8 cellular contexts compared by ENCODE assay signal in the genomic region with DNA sequence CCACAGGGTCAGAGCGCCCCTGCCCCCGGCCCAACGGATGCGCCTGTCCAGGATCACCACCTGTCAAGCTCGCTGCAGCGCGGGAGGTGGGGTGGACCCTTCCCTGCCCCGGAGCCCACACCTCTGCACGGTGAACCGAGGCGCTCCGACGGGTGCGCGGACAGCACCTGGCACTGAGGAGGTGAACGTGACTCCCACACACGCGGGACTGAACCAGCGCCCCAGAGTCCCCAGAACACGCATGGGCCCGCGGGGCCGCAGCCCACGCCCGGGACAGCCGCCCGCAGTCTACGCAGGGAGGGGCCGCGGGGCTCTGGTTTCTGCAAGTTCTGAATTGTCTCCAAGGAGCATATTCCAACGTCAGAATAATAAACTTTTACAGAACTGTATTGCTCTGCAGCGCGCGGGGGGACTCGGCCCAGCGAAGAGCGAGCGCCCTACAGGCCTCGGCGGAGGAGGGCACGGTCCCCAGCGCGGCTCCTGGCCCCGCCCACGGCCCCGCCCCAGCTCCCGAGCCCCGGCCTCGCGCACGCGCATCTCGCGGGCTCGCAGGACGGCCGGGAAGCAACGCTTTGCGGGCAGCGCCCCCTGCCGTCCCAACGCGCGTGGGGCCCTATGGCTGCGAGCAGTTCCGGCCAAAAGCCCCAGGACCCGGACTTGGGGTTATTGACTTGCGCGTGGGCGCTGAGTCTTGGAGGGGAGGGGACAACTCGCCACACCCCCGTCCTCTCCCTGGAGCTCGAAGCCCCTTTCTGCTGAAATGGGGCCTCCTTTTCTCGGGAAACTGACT. TPM values are rescaled to one million over a fixed set of nuclear protein-coding genes. Genes with fewer than 3 reads are reported as not detected.
A peak's percentile ranks its signal among the peaks of the same experiment; 100 is the strongest.
DNase-seq lines count a peak whose midpoint lies in the region; ATAC-seq and TF ChIP-seq lines count a peak whose summit lies in the region.

No MANE protein-coding gene starts in this region.

- POLR2A ChIA-PET in HEK293T (lab: Yijun Ruan, JAX), result interaction anchor here (0.7 to 1.1 kb wide), 4 partner anchors 9 to 395 kb away, joined by 3 to 4 read pairs (median 3); no protein-coding TSS in a partner anchor

- H3K4me1 ChIP-seq in ascending aorta (peaks cover 4 to 17% of the 10 kb centered on the region in 2 donors), right cardiac atrium (ENCODE audit: control insufficient read depth, insufficient read depth, low read length) (no peaks in the 10 kb centered on the region), psoas muscle (no peaks in the 10 kb centered on the region), urinary bladder (ENCODE audit: insufficient read depth) (peaks cover 1% of the 10 kb centered on the region)

- H3K9me3 ChIP-seq in ascending aorta (no peaks in the 10 kb centered on the region), right cardiac atrium (ENCODE audit: control insufficient read depth, low read length) (no peaks in the 10 kb centered on the region), psoas muscle (no peaks in the 10 kb centered on the region)

- H3K36me3 ChIP-seq in ascending aorta, result no peaks in the 10 kb centered on the region
- no peaks in the 10 kb centered on the region for H3K36me3 ChIP-seq in psoas muscle (ENCODE audit: insufficient read depth in 1 of 2, low read depth in 1 of 2)
- H3K36me3 ChIP-seq in urinary bladder (ENCODE audit: insufficient read depth), result no peaks in the 10 kb centered on the region

- WGBS in right cardiac atrium, result 3% methylated on average over 74 of the region's 74 CpGs
- 3 to 4% (median 3%) methylated on average over 70 to 74 of the region's 74 CpGs for WGBS in psoas muscle, 3 donors
- WGBS in urinary bladder, result 4% methylated on average over 74 of the region's 74 CpGs

- peak; percentile 98 to 99 for ATAC-seq in right cardiac atrium
- ATAC-seq in psoas muscle, result peak; percentile 98 to 100 (median 100)

- TF ChIP-seq CTCF in GM12864 (IDR thresholded peaks at IDR 0.05; ENCODE audit: low read depth, low read length, missing control alignments), result peak; percentile 88
- peak; percentile 84 to 97 (median 91) for TF ChIP-seq CTCF in ascending aorta (IDR thresholded peaks at IDR 0.05)
- peak; percentile 94 for TF ChIP-seq CTCF in psoas muscle (IDR thresholded peaks at IDR 0.05)

- H3K4me3 ChIP-seq in GM12864 (ENCODE audit: low read depth, low read length) (peak overlapping the region; percentile 19), ascending aorta (peak overlapping the region; percentile 51 to 61), right cardiac atrium (ENCODE audit: low read length) (peak overlapping the region; percentile 53), psoas muscle (peak overlapping the region; percentile 72), urinary bladder (ENCODE audit: low read depth, low read length) (peak overlapping the region; percentile 27)

- DNase-seq in GM12864 (ENCODE audit: low read depth) (peak; percentile 29), HEK293T (ENCODE audit: extremely low spot score) (peak; percentile 100), MV-4-11 (lab: John Stamatoyannopoulos, UW) (peak; percentile 64), T-helper 22 cell (ENCODE audit: low read depth) (peak; percentile 76), ascending aorta (ENCODE audit: low spot score in 2 of 2) (peak; percentile 51 to 93), right cardiac atrium (peak; percentile 88 to 97 (median 97)), psoas muscle (peak; percentile 91 to 95)

- H3K27ac ChIP-seq in ascending aorta (no peak overlapping the region), right cardiac atrium (ENCODE audit: low read length) (no peak overlapping the region), psoas muscle (no peak overlapping the region), urinary bladder (ENCODE audit: low read depth) (no peak overlapping the region)

- intact Hi-C loops in ascending aorta (cut with DNase I), result loop anchor here (1.0 to 10.0 kb wide), 5 partner anchors 237 to 804 kb away; no protein-coding TSS in a partner anchor
- intact Hi-C loops in right cardiac atrium (cut with DNase I), result loop anchor here in 3 of 4 donors (2.0 to 10.0 kb wide), 2 partner anchors 394 to 814 kb away; no protein-coding TSS in a partner anchor
- intact Hi-C loops in psoas muscle (cut with DNase I), result loop anchor here (1.0 to 5.0 kb wide), 3 partner anchors 392 to 807 kb away; no protein-coding TSS in a partner anchor

- CTCF ChIA-PET in HEK293T (lab: Yijun Ruan, JAX), result interaction anchor here (0.6 to 3.9 kb wide), 18 partner anchors 9 to 527 kb away, joined by 3 to 59 read pairs (median 4); no protein-coding TSS in a partner anchor

- no peaks in the 10 kb centered on the region for H3K27me3 ChIP-seq in ascending aorta
- no peaks in the 10 kb centered on the region for H3K27me3 ChIP-seq in right cardiac atrium (ENCODE audit: control insufficient read depth, insufficient read depth)
- no peaks in the 10 kb centered on the region for H3K27me3 ChIP-seq in psoas muscle (ENCODE audit: insufficient read depth in 3 of 3, low read length in 2 of 3)

TF ChIP-seq in HEK293T, 16 proteins besides CTCF, POLR2A, EP300 and RAD21:
- TF ChIP-seq FOXA1 (IDR thresholded peaks at IDR 0.05), result no peak
- TF ChIP-seq SUZ12 (IDR thresholded peaks at IDR 0.05), result no peak
- no peak for TF ChIP-seq HDGF (IDR thresholded peaks at IDR 0.05; ENCODE audit: borderline replicate concordance)
- TF ChIP-seq LEF1 (IDR thresholded peaks at IDR 0.05; ENCODE audit: borderline replicate concordance), result no peak
- TF ChIP-seq ARNT (IDR thresholded peaks at IDR 0.05), result no peak; the same call in 1 of the 2 replicates
- no peak for TF ChIP-seq SP1 (IDR thresholded peaks at IDR 0.05)
- TF ChIP-seq TARDBP (IDR thresholded peaks at IDR 0.05), result no peak
- TF ChIP-seq L3MBTL2 (conservative IDR thresholded peaks at IDR 0.05), result no peak
- TF ChIP-seq, protein P1, sequence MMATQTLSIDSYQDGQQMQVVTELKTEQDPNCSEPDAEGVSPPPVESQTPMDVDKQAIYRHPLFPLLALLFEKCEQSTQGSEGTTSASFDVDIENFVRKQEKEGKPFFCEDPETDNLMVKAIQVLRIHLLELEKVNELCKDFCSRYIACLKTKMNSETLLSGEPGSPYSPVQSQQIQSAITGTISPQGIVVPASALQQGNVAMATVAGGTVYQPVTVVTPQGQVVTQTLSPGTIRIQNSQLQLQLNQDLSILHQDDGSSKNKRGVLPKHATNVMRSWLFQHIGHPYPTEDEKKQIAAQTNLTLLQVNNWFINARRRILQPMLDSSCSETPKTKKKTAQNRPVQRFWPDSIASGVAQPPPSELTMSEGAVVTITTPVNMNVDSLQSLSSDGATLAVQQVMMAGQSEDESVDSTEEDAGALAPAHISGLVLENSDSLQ (IDR thresholded peaks at IDR 0.05), result no peak
TF ChIP-seq in HEK293T: peak in this region for 0.

RNA-seq across cellular contexts. Expression of a gene that starts 29.7 kb away (rescaled TPM):
- total RNA-seq in ascending aorta (48.2 TPM), right cardiac atrium (10 to 100 TPM; 40.0 to 47.8 (median 43.7) TPM), psoas muscle (10 to 100 TPM; 23.2 to 38.6 (median 32.3) TPM), urinary bladder (183 TPM)
- polyA plus RNA-seq in right cardiac atrium (34.7 TPM), psoas muscle (10 to 100 TPM in 2 of 3 donors, 1 to 10 TPM in 1; 9.5 to 64.5 (median 26.1) TPM), urinary bladder (95.5 TPM)

Comparison
In these comparisons a context has a peak if more than half of its experiments do, and no peak if none do; other contexts are left out.
1. DNase-seq: peak in every context shown above with its lines; median percentile 100 in HEK293T; 97 in right cardiac atrium; 93 in psoas muscle; 76 in T-helper 22 cell; 72 in ascending aorta; 64 in MV-4-11; 29 in GM12864.
2. H3K4me3 ChIP-seq: peak in every context shown above with its lines; median percentile 72 in psoas muscle; 56 in ascending aorta; 53 in right cardiac atrium; 27 in urinary bladder; 19 in GM12864.